In genomic region chr1:93151474-93151873, GRCh38 we compare ENCODE assay signal across 18 cellular contexts.
"Had no signal": no experiment of that assay in that cellular context is flagged by ENCODE, and none has a peak within 500 bp of the region (broad histone marks: within the 10 kb centered on the region; RNA-seq: fewer than 3 reads in every experiment).

No MANE protein-coding gene starts in this region.

- DNase-seq: cortex of kidney; dorsolateral prefrontal cortex; effector CD8-positive, alpha-beta T cell; gastrocnemius medialis; heart right ventricle; hypothalamus; kidney glomerular epithelial cell; mucosa of descending colon; naive thymus-derived CD8-positive, alpha-beta T cell; ovary; sigmoid colon; stimulated activated naive CD4-positive, alpha-beta T cell treated with Interleukin-2 at 50 U/mL for 16 hours had no signal

- ATAC-seq: gastrocnemius medialis; heart right ventricle; naive thymus-derived CD8-positive, alpha-beta T cell had no signal

- H3K4me3 Mint-ChIP-seq: naive thymus-derived CD8-positive, alpha-beta T cell; neural crest cell; type B pancreatic cell had no signal

- H3K9me3 ChIP-seq: esophagus muscularis mucosa, gastrocnemius medialis, heart right ventricle, mucosa of descending colon, ovary, right atrium auricular region, sigmoid colon had no signal

- H3K27ac ChIP-seq: epithelial cell of prostate, esophagus muscularis mucosa, gastrocnemius medialis, heart right ventricle, ovary, right atrium auricular region, sigmoid colon, skin epidermis had no signal

- H3K4me1 Mint-ChIP-seq: neural crest cell had no signal

- H3K4me3 ChIP-seq: dorsolateral prefrontal cortex, esophagus muscularis mucosa, gastrocnemius medialis, heart right ventricle, mucosa of descending colon, ovary, right atrium auricular region, sigmoid colon, skin epidermis had no signal

- H3K27me3 Mint-ChIP-seq: naive thymus-derived CD8-positive, alpha-beta T cell; type B pancreatic cell had no signal

- H3K27me3 ChIP-seq: dorsolateral prefrontal cortex, esophagus muscularis mucosa, gastrocnemius medialis, heart right ventricle, ovary, right atrium auricular region, sigmoid colon had no signal

- H3K36me3 ChIP-seq: ovary had no signal

- H3K27ac Mint-ChIP-seq: type B pancreatic cell had no signal

- H3K9me3 Mint-ChIP-seq: naive thymus-derived CD8-positive, alpha-beta T cell; neural crest cell; type B pancreatic cell had no signal
